Comparison of ENCODE assay signal across 1 cellular context in the genomic region with DNA sequence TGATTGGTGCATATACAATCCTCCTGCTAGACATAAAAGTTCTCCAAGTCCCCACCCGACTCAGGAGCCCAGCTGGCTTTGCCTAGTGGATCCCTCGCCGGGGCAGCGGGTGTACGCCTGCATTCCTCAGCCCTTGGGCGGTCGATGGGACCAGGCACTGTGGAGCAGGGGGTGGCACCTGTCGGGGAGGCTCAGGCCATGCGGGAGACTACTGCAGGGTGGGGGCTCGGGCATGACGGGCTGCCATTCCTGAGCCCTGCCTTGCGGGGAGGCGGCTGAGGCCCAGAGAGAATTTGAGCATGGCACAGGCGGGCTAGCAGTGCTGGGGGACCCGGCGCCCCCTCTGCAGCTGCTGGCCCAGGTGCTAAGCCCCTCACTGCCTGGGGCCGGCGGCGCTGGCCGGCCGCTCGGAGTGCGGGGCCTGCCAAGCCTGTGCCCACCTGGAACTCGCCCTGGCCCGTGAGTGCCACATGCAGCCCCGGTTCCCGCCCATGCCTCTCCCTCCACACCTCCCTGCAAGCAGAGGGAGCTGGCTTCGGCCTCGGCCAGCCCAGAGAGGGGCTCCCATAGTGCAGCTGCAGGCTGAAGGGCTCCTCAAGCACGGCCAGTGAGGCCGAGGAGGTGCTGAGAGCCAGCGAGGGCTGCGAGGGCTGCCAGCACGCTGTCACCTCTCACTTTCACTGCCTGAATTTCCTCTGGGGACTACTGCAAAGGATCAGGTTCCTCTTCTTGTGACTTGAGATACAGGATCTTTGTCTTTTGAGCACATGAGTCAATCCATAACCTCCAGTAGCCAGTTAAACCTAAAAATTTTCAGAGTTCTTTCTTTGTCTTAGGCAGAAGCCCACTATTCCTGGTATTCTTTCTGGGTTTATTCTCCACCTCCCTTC.
A peak's percentile ranks its signal among the peaks of the same experiment; 100 is the strongest.
TF ChIP-seq lines count a peak whose summit lies in the region.

No MANE protein-coding gene starts in this region.

TF ChIP-seq in HepG2, 621 proteins besides CTCF, POLR2A, EP300 and RAD21:
- peak; percentile 98 for TF ChIP-seq ZNF850 (CRISPR knock-in tag; conservative IDR thresholded peaks at IDR 0.05)
- TF ChIP-seq ZNF280B (CRISPR knock-in tag; IDR thresholded peaks at IDR 0.05; ENCODE audit: borderline replicate concordance): no peak
- no peak for TF ChIP-seq ATF1 (CRISPR knock-in tag; IDR thresholded peaks at IDR 0.05)
- TF ChIP-seq NFE2L2 (IDR thresholded peaks at IDR 0.05; ENCODE audit: low read length): no peak
